Comparison of ENCODE assay signal across 13 cellular contexts in the genomic region with DNA sequence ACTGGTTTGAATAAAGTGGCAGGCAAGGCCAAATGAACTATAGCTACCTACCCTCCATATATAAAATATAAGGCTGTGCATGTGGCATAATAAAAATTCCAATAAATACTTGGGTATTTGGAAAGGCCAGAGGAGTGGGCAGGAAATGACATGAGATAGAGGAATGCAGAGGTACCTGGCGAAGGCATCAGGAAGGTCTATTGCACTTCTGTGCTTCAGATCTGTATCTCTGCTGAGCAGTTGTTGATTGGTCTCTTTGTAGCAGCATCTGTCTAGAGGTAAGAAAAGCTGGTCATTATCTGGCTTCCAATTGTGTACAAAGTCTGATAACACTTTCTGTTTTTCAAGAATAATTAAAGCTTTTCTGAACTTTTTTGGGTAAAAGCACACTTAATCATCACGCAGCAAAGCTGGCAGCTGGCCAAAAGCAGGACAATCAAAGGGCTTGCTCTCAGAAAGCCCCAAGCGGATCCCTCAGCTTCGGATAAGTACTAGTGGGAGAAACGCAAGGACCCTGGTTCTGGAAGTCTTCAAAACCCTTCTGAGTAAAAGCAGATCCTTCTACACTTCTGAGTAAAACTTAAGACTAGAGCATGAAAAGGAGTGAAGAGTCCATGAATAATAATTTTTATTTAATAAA.
DNase-seq lines count a peak whose midpoint lies in the region; ATAC-seq and TF ChIP-seq lines count a peak whose summit lies in the region.
"Had no signal": no experiment of that assay in that cellular context is flagged by ENCODE, and none has a peak within 500 bp of the region (broad histone marks: within the 10 kb centered on the region; RNA-seq: fewer than 3 reads in every experiment).

No MANE protein-coding gene starts in this region.

- no peak overlapping the region for H3K4me2 ChIP-seq in mesenchymal stem cell (ENCODE audit: low read length, poor library complexity, severe bottlenecking)

- H2BK12ac ChIP-seq in mesenchymal stem cell (ENCODE audit: low read length in 2 of 2) = no peak overlapping the region

- H3K9ac ChIP-seq in mesenchymal stem cell (ENCODE audit: low read length) = no peak overlapping the region

- H3K36me3 ChIP-seq in BE2C (no peaks in the 10 kb centered on the region), mesenchymal stem cell (ENCODE audit: control insufficient read depth in 1 of 2, insufficient read depth in 2 of 2, low read depth in 1 of 2, low read length in 2 of 2) (no peaks in the 10 kb centered on the region)

- H3K4me1 ChIP-seq in BE2C = no peaks in the 10 kb centered on the region
- H3K4me1 ChIP-seq in mesenchymal stem cell (ENCODE audit: control insufficient read depth, insufficient read depth, low read depth, low read length) = no peaks in the 10 kb centered on the region

- no peak overlapping the region for H2BK5ac ChIP-seq in mesenchymal stem cell (ENCODE audit: low read depth, low read length, poor library complexity, severe bottlenecking)

- no peak overlapping the region for H3K23ac ChIP-seq in mesenchymal stem cell (ENCODE audit: low read length in 2 of 2)

- in situ Hi-C loops in KBM-7 (cut with MboI; ENCODE audit: low pct_unique_long_range_greater_than_20kb, low sequenced_read_pairs) = no loop called here

- no peak overlapping the region for H2BK15ac ChIP-seq in mesenchymal stem cell (ENCODE audit: low read depth, poor library complexity, severe bottlenecking)

- ATAC-seq in HG03139 (IDR thresholded peaks at IDR 0.05; ENCODE audit: unreplicated experiment) (no peak), GM21526 (IDR thresholded peaks at IDR 0.05; ENCODE audit: low FRiP score, unreplicated experiment) (no peak), HG03432 (IDR thresholded peaks at IDR 0.05; ENCODE audit: unreplicated experiment) (no peak)
- ATAC-seq: activated T-cell treated with anti-CD3 and anti-CD28 coated beads, Interleukin-2, amount 50 U/mL, for 4 hours had no signal

- 23% methylated on average over 5 of the region's 5 CpGs for WGBS in mesenchymal stem cell

- no peak for TF ChIP-seq CTCF in BE2C (IDR thresholded peaks at IDR 0.05; ENCODE audit: low read depth, low read length)

- H4K91ac ChIP-seq in mesenchymal stem cell (ENCODE audit: low read length) = no peak overlapping the region

- H3K4me3 ChIP-seq in BE2C (ENCODE audit: low read depth, low read length) = no peak overlapping the region
- no peak overlapping the region for H3K4me3 ChIP-seq in mesenchymal stem cell (ENCODE audit: insufficient read depth in 1 of 2, low read depth in 1 of 2, low read length in 2 of 2)
- H3K4me3 ChIP-seq: dorsolateral prefrontal cortex had no signal

- no peak overlapping the region for H4K8ac ChIP-seq in mesenchymal stem cell (ENCODE audit: low read length)

- peak overlapping the region; percentile 59 for H3K27ac ChIP-seq in epithelial cell of prostate
- H3K27ac ChIP-seq in mesenchymal stem cell (ENCODE audit: low read length, poor library complexity, severe bottlenecking) = no peak overlapping the region
- H3K27ac ChIP-seq: dorsolateral prefrontal cortex had no signal

- H3K79me1 ChIP-seq in mesenchymal stem cell (replicated peaks; ENCODE audit: low read length, poor library complexity, severe bottlenecking) = no peaks in the 10 kb centered on the region

- H3K27me3 ChIP-seq in BE2C (no peaks in the 10 kb centered on the region; the same call in 1 of the 2 replicates), mesenchymal stem cell (ENCODE audit: control insufficient read depth in 1 of 2, insufficient read depth in 1 of 2, low read length in 2 of 2) (no peaks in the 10 kb centered on the region)

- H3K9me3 ChIP-seq in BE2C (no peaks in the 10 kb centered on the region), mesenchymal stem cell (ENCODE audit: control insufficient read depth, low read length) (peaks cover 3% of the 10 kb centered on the region)

- no peak overlapping the region for H3K18ac ChIP-seq in mesenchymal stem cell (ENCODE audit: low read depth in 1 of 2, low read length in 2 of 2)

- no peak overlapping the region for H3K4ac ChIP-seq in mesenchymal stem cell (ENCODE audit: low read depth in 1 of 2, low read length in 2 of 2)

- H2AK5ac ChIP-seq in mesenchymal stem cell (ENCODE audit: low read length, severe bottlenecking) = peak overlapping the region; percentile 35

- no peak overlapping the region for H3K14ac ChIP-seq in mesenchymal stem cell (ENCODE audit: low read length in 2 of 2)

- DNase-seq in BE2C = peak; percentile 8
- peak; percentile 39 for DNase-seq in NCI-H69 (lab: John Stamatoyannopoulos, UW)
- peak; percentile 48 for DNase-seq in epithelial cell of prostate (ENCODE audit: low read depth, low spot score)
- peak; percentile 63 for DNase-seq in mesenchymal stem cell
- no peak for DNase-seq in KBM-7
- DNase-seq: activated CD4-positive, alpha-beta T cell treated with anti-CD3 and anti-CD28 coated beads, Interleukin-2, amount 10 ng/mL, durations not matched to agents 24 days and 14 days; activated T-cell treated with anti-CD3 and anti-CD28 coated beads, Interleukin-2, amount 50 U/mL, for 4 hours; amniotic stem cell; dorsolateral prefrontal cortex; NCI-H446 had no signal

- H2BK120ac ChIP-seq in mesenchymal stem cell (ENCODE audit: low read depth, low read length) = no peak overlapping the region

- no peak overlapping the region for H2AFZ ChIP-seq in mesenchymal stem cell (ENCODE audit: low read depth, low read length)
